31 cellular contexts compared by ENCODE assay signal in the genomic region with DNA sequence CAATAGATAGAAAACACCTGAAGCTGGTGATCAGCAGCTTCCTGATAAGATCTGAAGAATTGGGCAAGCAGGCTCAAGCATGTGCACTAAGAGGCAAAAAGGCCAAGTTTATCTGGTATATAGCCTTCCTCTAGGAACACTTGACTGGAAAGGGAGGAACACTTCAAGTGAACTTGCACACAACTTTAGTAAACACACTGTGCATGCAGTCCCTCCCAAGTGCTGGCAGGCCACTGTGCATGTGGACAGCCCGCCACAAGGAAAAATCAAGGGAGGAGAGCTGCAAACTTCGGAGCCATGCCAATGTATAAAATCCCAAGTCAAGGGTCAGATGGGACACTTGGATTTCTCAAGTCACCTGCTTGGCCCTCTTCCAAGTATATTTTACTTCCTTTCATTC.
"Had no signal": no experiment of that assay in that cellular context is flagged by ENCODE, and none has a peak within 500 bp of the region (broad histone marks: within the 10 kb centered on the region; RNA-seq: fewer than 3 reads in every experiment).

No MANE protein-coding gene starts in this region.

- H3K9me3 Mint-ChIP-seq: central memory CD8-positive, alpha-beta T cell; T-helper 2 cell treated with Interferon-gamma antibody and Interleukin-4, amounts not matched to agents 5 μg/mL and 100 μg/mL, for 36 hours had no signal

- H3K27me3 Mint-ChIP-seq: activated B cell treated with CpG ODN at 0.5 μM for 24 hours; activated CD4-positive, alpha-beta memory T cell treated with anti-CD3 and anti-CD28 coated beads for 36 hours; activated CD8-positive, alpha-beta memory T cell treated with anti-CD3 and anti-CD28 coated beads, Interleukin-2, amount 10 ng/mL, durations not matched to agents 7 days and 5 days; activated naive CD8-positive, alpha-beta T cell; central memory CD8-positive, alpha-beta T cell; dendritic cell treated with granulocyte-macrophage colony-stimulating factor and Interleukin-4, amounts not matched to agents 40 ng/mL and 50 ng/mL, for 4 days; T-helper 17 cell had no signal

- H3K4me1 Mint-ChIP-seq: activated B cell treated with CpG ODN at 0.5 μM for 24 hours; activated CD8-positive, alpha-beta memory T cell treated with anti-CD3 and anti-CD28 coated beads, Interleukin-2, amount 10 ng/mL, durations not matched to agents 7 days and 5 days; central memory CD8-positive, alpha-beta T cell; endodermal cell; T-helper 17 cell had no signal

- H3K27ac ChIP-seq: brain microvascular endothelial cell, coronary artery, dorsolateral prefrontal cortex, WERI-Rb-1 had no signal

- H3K36me3 Mint-ChIP-seq: activated CD4-positive, alpha-beta memory T cell treated with anti-CD3 and anti-CD28 coated beads for 36 hours; activated CD8-positive, alpha-beta memory T cell treated with anti-CD3 and anti-CD28 coated beads, Interleukin-2, amount 10 ng/mL, durations not matched to agents 7 days and 5 days; activated naive CD8-positive, alpha-beta T cell had no signal

- DNase-seq: activated B cell treated with CpG ODN at 0.5 μM for 24 hours; activated CD4-positive, alpha-beta memory T cell treated with anti-CD3 and anti-CD28 coated beads for 36 hours; activated CD4-positive, alpha-beta T cell treated with anti-CD3 and anti-CD28 coated beads for 48 hours; activated CD4-positive, alpha-beta T cell treated with anti-CD3 and anti-CD28 coated beads, Interleukin-2, amount 50 U/mL, for 1 hour; activated CD8-positive, alpha-beta memory T cell treated with anti-CD3 and anti-CD28 coated beads, Interleukin-2, amount 10 ng/mL, durations not matched to agents 7 days and 5 days; activated CD8-positive, alpha-beta memory T cell treated with anti-CD3 and anti-CD28 coated beads, Interleukin-2, amount 50 U/mL, for 4 hours; activated CD8-positive, alpha-beta T cell treated with anti-CD3 and anti-CD28 coated beads, Interleukin-2, amount 10 ng/mL, durations not matched to agents 7 days and 5 days; activated effector memory CD4-positive, alpha-beta T cell treated with Interleukin-2 at 50 U/mL for 16 hours; activated gamma-delta T cell treated with Interleukin-2 at 50 U/mL for 16 hours; activated naive CD4-positive, alpha-beta T cell treated with anti-CD3 and anti-CD28 coated beads, Interleukin-2, amount 50 U/mL, for 16 hours; activated naive CD4-positive, alpha-beta T cell treated with Interleukin-2 at 50 U/mL for 16 hours; activated T-cell treated with anti-CD3 and anti-CD28 coated beads, Interleukin-2, amount 50 U/mL, for 1 hour; activated T-cell treated with anti-CD3 and anti-CD28 coated beads, Interleukin-2, amount 50 U/mL, for 72 hours; amniotic stem cell; anterior cingulate cortex; brain microvascular endothelial cell; dorsolateral prefrontal cortex; effector memory CD4-positive, alpha-beta T cell; endodermal cell; foreskin fibroblast; T-helper 1 cell; T-helper 17 cell; T1000; WERI-Rb-1 had no signal

- ATAC-seq: activated CD4-positive, CD25-positive, alpha-beta regulatory T cell treated with anti-CD3 and anti-CD28 coated beads, Interleukin-2, amount 50 U/mL, for 24 hours; activated CD8-positive, alpha-beta memory T cell treated with anti-CD3 and anti-CD28 coated beads, Interleukin-2, amount 10 ng/mL, durations not matched to agents 7 days and 5 days; activated CD8-positive, alpha-beta T cell treated with anti-CD3 and anti-CD28 coated beads, Interleukin-2, amount 10 ng/mL, durations not matched to agents 7 days and 5 days; activated T-cell treated with anti-CD3 and anti-CD28 coated beads, Interleukin-2, amount 50 U/mL, for 72 hours; esophagus mucosa; T-helper 17 cell had no signal

- H3K4me3 ChIP-seq: coronary artery, dorsolateral prefrontal cortex had no signal

- H3K27me3 ChIP-seq: brain microvascular endothelial cell had no signal

- H3K4me3 Mint-ChIP-seq: activated B cell treated with CpG ODN at 0.5 μM for 24 hours; activated CD4-positive, alpha-beta memory T cell treated with anti-CD3 and anti-CD28 coated beads for 36 hours; activated CD8-positive, alpha-beta memory T cell treated with anti-CD3 and anti-CD28 coated beads, Interleukin-2, amount 10 ng/mL, durations not matched to agents 7 days and 5 days; activated CD8-positive, alpha-beta T cell treated with anti-CD3 and anti-CD28 coated beads, Interleukin-2, amount 10 ng/mL, durations not matched to agents 7 days and 5 days; activated naive CD8-positive, alpha-beta T cell; activated T-cell treated with anti-CD3 and anti-CD28 coated beads, Interleukin-2, amount 50 U/mL, for 72 hours; central memory CD8-positive, alpha-beta T cell; dendritic cell treated with granulocyte-macrophage colony-stimulating factor and Interleukin-4, amounts not matched to agents 40 ng/mL and 50 ng/mL, for 4 days; endodermal cell; T-helper 17 cell; T-helper 2 cell treated with Interferon-gamma antibody and Interleukin-4, amounts not matched to agents 5 μg/mL and 100 μg/mL, for 36 hours had no signal

- H3K27ac Mint-ChIP-seq: activated B cell treated with CpG ODN at 0.5 μM for 24 hours; activated CD4-positive, alpha-beta memory T cell treated with anti-CD3 and anti-CD28 coated beads for 36 hours; activated CD8-positive, alpha-beta memory T cell treated with anti-CD3 and anti-CD28 coated beads, Interleukin-2, amount 10 ng/mL, durations not matched to agents 7 days and 5 days; activated CD8-positive, alpha-beta T cell treated with anti-CD3 and anti-CD28 coated beads, Interleukin-2, amount 10 ng/mL, durations not matched to agents 7 days and 5 days; activated naive CD8-positive, alpha-beta T cell; activated T-cell treated with anti-CD3 and anti-CD28 coated beads, Interleukin-2, amount 50 U/mL, for 72 hours; dendritic cell treated with granulocyte-macrophage colony-stimulating factor and Interleukin-4, amounts not matched to agents 40 ng/mL and 50 ng/mL, for 4 days; endodermal cell; T-helper 17 cell; T-helper 2 cell treated with Interferon-gamma antibody and Interleukin-4, amounts not matched to agents 5 μg/mL and 100 μg/mL, for 36 hours had no signal

- H3K36me3 ChIP-seq: brain microvascular endothelial cell, WERI-Rb-1 had no signal
